Comparison of ENCODE assay signal across 1 cellular context in genomic region chr4:28518781-28519180, GRCh38.
TF ChIP-seq lines count a peak whose summit lies in the region.

No MANE protein-coding gene starts in this region.

TF ChIP-seq in IMR-90, 13 proteins besides CTCF, POLR2A, EP300 and RAD21:
- TF ChIP-seq CEBPB (IDR thresholded peaks at IDR 0.05; ENCODE audit: low read depth, low read length): peak; percentile 25; the same call in 1 of the 2 replicates
- TF ChIP-seq USF2 (IDR thresholded peaks at IDR 0.05; ENCODE audit: low read depth, low read length): no peak
- no peak for TF ChIP-seq RCOR1 (IDR thresholded peaks at IDR 0.05; ENCODE audit: insufficient replicate concordance, low read length)
TF ChIP-seq in IMR-90: peak in this region for 1.
